Comparison of ENCODE assay signal across 11 cellular contexts in genomic region chr15:95018888-95019545, GRCh38.
DNase-seq lines count a peak whose midpoint lies in the region; ATAC-seq and TF ChIP-seq lines count a peak whose summit lies in the region.
"Had no signal": no experiment of that assay in that cellular context is flagged by ENCODE, and none has a peak within 500 bp of the region (broad histone marks: within the 10 kb centered on the region; RNA-seq: fewer than 3 reads in every experiment).

No MANE protein-coding gene starts in this region.

- H3K27me3 Mint-ChIP-seq in nephron (ENCODE audit: low read depth) = peaks cover 3% of the 10 kb centered on the region
- H3K27me3 Mint-ChIP-seq in CD4-positive, alpha-beta T cell = no peaks in the 10 kb centered on the region
- H3K27me3 Mint-ChIP-seq: memory B cell had no signal

- H3K27me3 ChIP-seq in CD4-positive, alpha-beta T cell (ENCODE audit: control insufficient read depth, insufficient read depth, low read length) = no peaks in the 10 kb centered on the region

- H3K36me3 Mint-ChIP-seq in nephron (ENCODE audit: low read depth) = peaks cover 4% of the 10 kb centered on the region
- H3K36me3 Mint-ChIP-seq in CD4-positive, alpha-beta T cell (ENCODE audit: low read depth) = no peaks in the 10 kb centered on the region
- H3K36me3 Mint-ChIP-seq: memory B cell had no signal

- peak overlapping the region in 2 of 3 experiments; percentile 41 to 73 for H3K27ac Mint-ChIP-seq in nephron
- no peak overlapping the region for H3K27ac Mint-ChIP-seq in CD4-positive, alpha-beta T cell
- H3K27ac Mint-ChIP-seq: memory B cell had no signal

- H3K9me3 ChIP-seq in CD4-positive, alpha-beta T cell (ENCODE audit: control insufficient read depth, low read length) = no peaks in the 10 kb centered on the region

- no peak overlapping the region for H3K27ac ChIP-seq in CD4-positive, alpha-beta T cell (ENCODE audit: low read depth, low read length)

- POLR2A ChIA-PET in CD4-positive, alpha-beta T cell (lab: Charles Lee) = no interaction called here

- peaks cover 10% of the 10 kb centered on the region for H3K9me3 Mint-ChIP-seq in nephron
- H3K9me3 Mint-ChIP-seq in CD4-positive, alpha-beta T cell = peaks cover 3% of the 10 kb centered on the region

- ATAC-seq in GM19395 (IDR thresholded peaks at IDR 0.05; ENCODE audit: unreplicated experiment) = peak; percentile 85
- peak; percentile 59 for ATAC-seq in HG03045 (IDR thresholded peaks at IDR 0.05; ENCODE audit: unreplicated experiment)
- no peak for ATAC-seq in CD4-positive, alpha-beta T cell (ENCODE audit: poor library complexity)

- no peak overlapping the region for H3K4me3 Mint-ChIP-seq in nephron
- H3K4me3 Mint-ChIP-seq in CD4-positive, alpha-beta T cell = no peak overlapping the region
- H3K4me3 Mint-ChIP-seq: memory B cell had no signal

- CTCF ChIA-PET in CD4-positive, alpha-beta T cell (lab: Charles Lee) = no interaction called here

- H3K4me1 Mint-ChIP-seq in nephron = peaks cover 33% of the 10 kb centered on the region
- H3K4me1 Mint-ChIP-seq in CD4-positive, alpha-beta T cell (ENCODE audit: low read depth) = no peaks in the 10 kb centered on the region
- H3K4me1 Mint-ChIP-seq: memory B cell had no signal

- TF ChIP-seq CTCF in nephron (IDR thresholded peaks at IDR 0.05; ENCODE audit: unreplicated experiment in 3 of 3) = no peak
- TF ChIP-seq CTCF in CD4-positive, alpha-beta T cell (IDR thresholded peaks at IDR 0.05) = no peak

- DNase-seq in astrocyte of the hippocampus (ENCODE audit: low read depth, low spot score) = peak; percentile 33
- no peak for DNase-seq in DMS53 (lab: John Stamatoyannopoulos, UW)
- no peak for DNase-seq in NCI-H1436 treated with DMSO at 0.1 percent for 48 hours (lab: John Stamatoyannopoulos, UW)
- DNase-seq in CD4-positive, alpha-beta T cell = no peak
- DNase-seq in stimulated activated CD4-positive, alpha-beta T cell treated with anti-CD3 and anti-CD28 coated beads, Interleukin-12 subunit alpha, Interleukin-12 subunit beta, amount 100 ng/mL, for 4 hours = no peak
- DNase-seq: aorta, T-helper 1 cell had no signal

- intact Hi-C loops in CD4-positive, alpha-beta T cell (cut with DNase I, micrococcal nuclease) = no loop called here
